ENCODE assay signal across 1 cellular context in genomic region chr5:167451091-167451490, GRCh38.
TF ChIP-seq lines count a peak whose summit lies in the region.

No MANE protein-coding gene starts in this region.

TF ChIP-seq in GM12878, 131 proteins besides CTCF, POLR2A, EP300 and RAD21 (continued from another document):
- no peak for TF ChIP-seq REST (IDR thresholded peaks at IDR 0.05; ENCODE audit: low read depth, low read length)
- no peak for TF ChIP-seq POLR2AphosphoS2 (IDR thresholded peaks at IDR 0.05; ENCODE audit: low read depth, low read length)
- no peak for TF ChIP-seq ATF3 (IDR thresholded peaks at IDR 0.05; ENCODE audit: borderline replicate concordance, extremely low read depth, low read depth, low read length)
- no peak for TF ChIP-seq TARDBP (IDR thresholded peaks at IDR 0.05; ENCODE audit: borderline replicate concordance)
- TF ChIP-seq ZNF592 (IDR thresholded peaks at IDR 0.05) = no peak
- no peak for TF ChIP-seq ZNF687 (IDR thresholded peaks at IDR 0.05)
- TF ChIP-seq ELK1 (IDR thresholded peaks at IDR 0.05; ENCODE audit: low read depth, low read length) = no peak
- TF ChIP-seq MTA3 (IDR thresholded peaks at IDR 0.05; ENCODE audit: borderline replicate concordance, low read length) = no peak
